ENCODE assay signal across 14 cellular contexts in the genomic region with DNA sequence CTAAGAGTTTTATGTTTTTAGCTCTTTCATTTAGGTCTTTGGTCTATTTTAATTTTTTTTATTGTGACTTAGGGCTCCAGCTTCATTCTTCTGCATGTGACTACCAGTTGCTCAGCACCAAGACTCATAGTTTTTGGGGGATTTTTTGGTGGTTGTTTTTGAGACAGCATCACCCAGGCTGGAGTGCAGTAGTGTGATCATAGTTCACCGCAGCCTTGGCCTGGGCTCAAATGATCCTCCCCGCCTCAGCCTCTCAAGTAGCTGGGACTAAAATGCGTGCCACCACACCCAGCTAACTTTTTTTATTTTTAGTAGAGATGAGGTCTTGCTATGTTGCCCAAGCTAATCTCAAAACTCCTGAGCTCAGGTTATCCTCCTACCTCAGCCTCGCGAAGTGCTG. TPM values are rescaled to one million over a fixed set of nuclear protein-coding genes. Genes with fewer than 3 reads are reported as not detected.
DNase-seq lines count a peak whose midpoint lies in the region; ATAC-seq and TF ChIP-seq lines count a peak whose summit lies in the region.
"Had no signal": no experiment of that assay in that cellular context is flagged by ENCODE, and none has a peak within 500 bp of the region (broad histone marks: within the 10 kb centered on the region; RNA-seq: fewer than 3 reads in every experiment).

No MANE protein-coding gene starts in this region.

- no peak overlapping the region for H3K4me3 Mint-ChIP-seq in immature natural killer cell

- peak overlapping the region in 5 of 6 donors; percentile 10 to 46 (median 35) for H3K27ac Mint-ChIP-seq in immature natural killer cell

- H3K4me1 Mint-ChIP-seq in immature natural killer cell, result peaks cover 5 to 21% of the 10 kb centered on the region in 2 donors

- peaks cover 2 to 20% (median 12%) of the 10 kb centered on the region in 3 donors for H3K36me3 Mint-ChIP-seq in immature natural killer cell

- no peaks in the 10 kb centered on the region for H3K9me3 Mint-ChIP-seq in immature natural killer cell
- H3K9me3 Mint-ChIP-seq: activated naive CD4-positive, alpha-beta T cell treated with anti-CD3 and anti-CD28 coated beads, Interleukin-2, amount 50 U/mL, for 72 hours had no signal

- DNase-seq in stimulated activated naive CD4-positive, alpha-beta T cell treated with Interleukin-2 at 50 U/mL for 16 hours (lab: John Stamatoyannopoulos, UW), result peak; percentile 9
- DNase-seq in stimulated activated naive CD4-positive, alpha-beta T cell (lab: John Stamatoyannopoulos, UW), result no peak
- DNase-seq in immature natural killer cell (peak in 1 of 3 donors; percentile 29), superior temporal gyrus (ENCODE audit: extremely low spot score) (no peak), NCI-H345 treated with DMSO at 0.1 percent for 48 hours (lab: John Stamatoyannopoulos, UW; ENCODE audit: unreplicated experiment) (no peak)
- DNase-seq: left cardiac atrium; NCI-H1105; NCI-H82; ovary; stimulated activated CD4-positive, alpha-beta T cell treated with anti-CD3 and anti-CD28 coated beads, Interleukin-4, amount 100 ng/mL, for 4 hours had no signal

- peaks cover 0 to 3% (median 3%) of the 10 kb centered on the region in 3 donors for H3K27me3 Mint-ChIP-seq in immature natural killer cell (ENCODE audit: low read depth in 3 of 3)

- ATAC-seq in HG03045 (IDR thresholded peaks at IDR 0.05; ENCODE audit: unreplicated experiment) (peak; percentile 40), GM18868 (IDR thresholded peaks at IDR 0.05; ENCODE audit: unreplicated experiment) (no peak), SK-N-SH treated with all-trans-retinoic acid at 6 μM for 48 hours (no peak)
- ATAC-seq: activated naive CD4-positive, alpha-beta T cell treated with anti-CD3 and anti-CD28 coated beads, Interleukin-2, amount 50 U/mL, for 72 hours; left cardiac atrium had no signal

TF ChIP-seq in SK-N-SH treated with all-trans-retinoic acid at 6 μM for 48 hours, 23 proteins besides CTCF, POLR2A, EP300 and RAD21:
- TF ChIP-seq GLIS3 (CRISPR knock-in tag; IDR thresholded peaks at IDR 0.05), result no peak
- TF ChIP-seq ZFP30 (CRISPR knock-in tag; IDR thresholded peaks at IDR 0.05), result no peak
- TF ChIP-seq CSDC2 (CRISPR knock-in tag; IDR thresholded peaks at IDR 0.05), result no peak
- no peak for TF ChIP-seq ZNF70 (CRISPR knock-in tag; IDR thresholded peaks at IDR 0.05)
- TF ChIP-seq, protein P1, sequence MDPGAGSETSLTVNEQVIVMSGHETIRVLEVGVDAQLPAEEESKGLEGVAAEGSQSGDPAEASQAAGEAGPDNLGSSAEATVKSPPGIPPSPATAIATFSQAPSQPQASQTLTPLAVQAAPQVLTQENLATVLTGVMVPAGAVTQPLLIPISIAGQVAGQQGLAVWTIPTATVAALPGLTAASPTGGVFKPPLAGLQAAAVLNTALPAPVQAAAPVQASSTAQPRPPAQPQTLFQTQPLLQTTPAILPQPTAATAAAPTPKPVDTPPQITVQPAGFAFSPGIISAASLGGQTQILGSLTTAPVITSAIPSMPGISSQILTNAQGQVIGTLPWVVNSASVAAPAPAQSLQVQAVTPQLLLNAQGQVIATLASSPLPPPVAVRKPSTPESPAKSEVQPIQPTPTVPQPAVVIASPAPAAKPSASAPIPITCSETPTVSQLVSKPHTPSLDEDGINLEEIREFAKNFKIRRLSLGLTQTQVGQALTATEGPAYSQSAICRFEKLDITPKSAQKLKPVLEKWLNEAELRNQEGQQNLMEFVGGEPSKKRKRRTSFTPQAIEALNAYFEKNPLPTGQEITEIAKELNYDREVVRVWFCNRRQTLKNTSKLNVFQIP (CRISPR knock-in tag; IDR thresholded peaks at IDR 0.05; ENCODE audit: borderline replicate concordance, low read depth), result no peak
- TF ChIP-seq OSR1 (CRISPR knock-in tag; IDR thresholded peaks at IDR 0.05), result no peak
- no peak for TF ChIP-seq RARB (CRISPR knock-in tag; IDR thresholded peaks at IDR 0.05)
- no peak for TF ChIP-seq ISL1 (CRISPR knock-in tag; IDR thresholded peaks at IDR 0.05)
- TF ChIP-seq, protein P2, sequence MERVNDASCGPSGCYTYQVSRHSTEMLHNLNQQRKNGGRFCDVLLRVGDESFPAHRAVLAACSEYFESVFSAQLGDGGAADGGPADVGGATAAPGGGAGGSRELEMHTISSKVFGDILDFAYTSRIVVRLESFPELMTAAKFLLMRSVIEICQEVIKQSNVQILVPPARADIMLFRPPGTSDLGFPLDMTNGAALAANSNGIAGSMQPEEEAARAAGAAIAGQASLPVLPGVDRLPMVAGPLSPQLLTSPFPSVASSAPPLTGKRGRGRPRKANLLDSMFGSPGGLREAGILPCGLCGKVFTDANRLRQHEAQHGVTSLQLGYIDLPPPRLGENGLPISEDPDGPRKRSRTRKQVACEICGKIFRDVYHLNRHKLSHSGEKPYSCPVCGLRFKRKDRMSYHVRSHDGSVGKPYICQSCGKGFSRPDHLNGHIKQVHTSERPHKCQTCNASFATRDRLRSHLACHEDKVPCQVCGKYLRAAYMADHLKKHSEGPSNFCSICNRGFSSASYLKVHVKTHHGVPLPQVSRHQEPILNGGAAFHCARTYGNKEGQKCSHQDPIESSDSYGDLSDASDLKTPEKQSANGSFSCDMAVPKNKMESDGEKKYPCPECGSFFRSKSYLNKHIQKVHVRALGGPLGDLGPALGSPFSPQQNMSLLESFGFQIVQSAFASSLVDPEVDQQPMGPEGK (CRISPR knock-in tag; IDR thresholded peaks at IDR 0.05; ENCODE audit: borderline replicate concordance), result no peak
- TF ChIP-seq TCF4 (CRISPR knock-in tag; IDR thresholded peaks at IDR 0.05; ENCODE audit: borderline replicate concordance), result no peak
- TF ChIP-seq ARNTL (CRISPR knock-in tag; IDR thresholded peaks at IDR 0.05; ENCODE audit: borderline replicate concordance, low read depth), result no peak
TF ChIP-seq in SK-N-SH treated with all-trans-retinoic acid at 6 μM for 48 hours: peak in this region for 0.

RNA-seq across cellular contexts. Expression of a gene that starts 19.4 kb away (rescaled TPM):
- polyA plus RNA-seq in immature natural killer cell, result 10 to 100 TPM; 29.4 to 44.4 (median 30.9) TPM
